ENCODE assay signal across 18 cellular contexts in the genomic region with DNA sequence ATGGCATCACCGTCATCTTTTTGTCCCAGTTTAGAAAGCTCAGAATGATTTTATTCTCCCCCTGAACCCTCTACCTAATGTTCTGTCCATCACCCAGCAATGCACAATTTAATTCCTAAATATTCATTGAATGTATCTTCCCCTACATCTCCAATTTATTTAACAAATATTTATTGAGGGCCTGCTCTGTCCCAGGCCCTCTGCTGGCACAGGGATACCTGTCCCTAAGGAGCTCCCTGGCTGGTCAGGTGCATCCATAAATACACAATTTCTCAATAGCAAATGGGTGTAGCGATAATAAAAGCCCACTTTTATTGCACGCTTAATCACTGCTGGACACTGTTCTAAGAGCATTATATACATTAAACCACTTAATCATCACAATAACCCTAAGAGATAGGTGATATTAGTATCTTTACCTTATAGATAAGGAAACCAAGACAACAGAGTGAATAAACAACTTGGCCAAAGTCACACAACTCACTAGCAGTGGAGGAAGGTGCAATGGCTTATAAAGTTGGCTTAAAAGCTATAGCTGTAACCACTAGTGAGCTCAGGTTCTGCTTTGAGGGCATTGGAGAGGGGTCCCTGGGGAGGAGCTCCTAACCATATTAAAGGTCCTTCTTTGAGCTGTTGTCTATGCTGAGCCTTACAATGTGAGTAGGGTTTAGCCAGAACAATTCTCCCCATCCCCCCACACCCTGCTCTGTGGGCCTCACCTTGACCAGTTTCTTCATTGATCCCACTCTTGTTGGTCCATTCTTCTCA.
"Had no signal": no experiment of that assay in that cellular context is flagged by ENCODE, and none has a peak within 500 bp of the region (broad histone marks: within the 10 kb centered on the region; RNA-seq: fewer than 3 reads in every experiment).

No MANE protein-coding gene starts in this region.

- H3K36me3 ChIP-seq: brain microvascular endothelial cell, stomach, upper lobe of right lung had no signal

- H3K4me3 ChIP-seq: coronary artery, skin epidermis, stomach, testis, upper lobe of right lung had no signal

- H3K27me3 ChIP-seq: brain microvascular endothelial cell, stomach, testis, upper lobe of right lung had no signal

- H3K4me3 Mint-ChIP-seq: activated B cell treated with CpG ODN at 0.5 μM for 24 hours; activated CD4-positive, alpha-beta T cell treated with anti-CD3 and anti-CD28 coated beads, Interleukin-2, amount 10 ng/mL, durations not matched to agents 24 days and 14 days; activated CD8-positive, alpha-beta T cell treated with anti-CD3 and anti-CD28 coated beads, Interleukin-2, amount 10 ng/mL, durations not matched to agents 7 days and 5 days; activated naive CD8-positive, alpha-beta T cell; central memory CD8-positive, alpha-beta T cell; nephron; T-helper 2 cell treated with Interferon-gamma antibody and Interleukin-4, amounts not matched to agents 5 μg/mL and 100 μg/mL, for 36 hours had no signal

- DNase-seq: activated B cell treated with CpG ODN at 0.5 μM for 24 hours; activated CD4-positive, alpha-beta T cell treated with anti-CD3 and anti-CD28 coated beads, Interleukin-2, amount 10 ng/mL, durations not matched to agents 24 days and 14 days; activated CD8-positive, alpha-beta memory T cell treated with anti-CD3 and anti-CD28 coated beads, Interleukin-2, amount 50 U/mL, for 4 hours; activated CD8-positive, alpha-beta T cell treated with anti-CD3 and anti-CD28 coated beads, Interleukin-2, amount 10 ng/mL, durations not matched to agents 7 days and 5 days; activated gamma-delta T cell treated with Interleukin-2 at 50 U/mL for 16 hours; brain microvascular endothelial cell; effector memory CD4-positive, alpha-beta T cell; mesendoderm; nucleus accumbens; stomach; testis; upper lobe of right lung had no signal

- H3K4me1 ChIP-seq: testis, upper lobe of right lung had no signal

- H3K9me3 Mint-ChIP-seq: central memory CD8-positive, alpha-beta T cell had no signal

- H3K4me1 Mint-ChIP-seq: activated B cell treated with CpG ODN at 0.5 μM for 24 hours; activated CD4-positive, alpha-beta T cell treated with anti-CD3 and anti-CD28 coated beads, Interleukin-2, amount 10 ng/mL, durations not matched to agents 24 days and 14 days had no signal

- H3K27ac ChIP-seq: brain microvascular endothelial cell, coronary artery, stomach, testis, upper lobe of right lung had no signal

- ATAC-seq: activated CD8-positive, alpha-beta T cell treated with anti-CD3 and anti-CD28 coated beads, Interleukin-2, amount 10 ng/mL, durations not matched to agents 7 days and 5 days; upper lobe of right lung had no signal

- H3K27me3 Mint-ChIP-seq: activated B cell treated with CpG ODN at 0.5 μM for 24 hours; activated naive CD8-positive, alpha-beta T cell; central memory CD8-positive, alpha-beta T cell had no signal

- H3K27ac Mint-ChIP-seq: activated B cell treated with CpG ODN at 0.5 μM for 24 hours; activated CD4-positive, alpha-beta T cell treated with anti-CD3 and anti-CD28 coated beads, Interleukin-2, amount 10 ng/mL, durations not matched to agents 24 days and 14 days; activated CD8-positive, alpha-beta T cell treated with anti-CD3 and anti-CD28 coated beads, Interleukin-2, amount 10 ng/mL, durations not matched to agents 7 days and 5 days; activated naive CD8-positive, alpha-beta T cell; nephron; T-helper 2 cell treated with Interferon-gamma antibody and Interleukin-4, amounts not matched to agents 5 μg/mL and 100 μg/mL, for 36 hours had no signal

- H3K9me3 ChIP-seq: testis had no signal
